In the genomic region with DNA sequence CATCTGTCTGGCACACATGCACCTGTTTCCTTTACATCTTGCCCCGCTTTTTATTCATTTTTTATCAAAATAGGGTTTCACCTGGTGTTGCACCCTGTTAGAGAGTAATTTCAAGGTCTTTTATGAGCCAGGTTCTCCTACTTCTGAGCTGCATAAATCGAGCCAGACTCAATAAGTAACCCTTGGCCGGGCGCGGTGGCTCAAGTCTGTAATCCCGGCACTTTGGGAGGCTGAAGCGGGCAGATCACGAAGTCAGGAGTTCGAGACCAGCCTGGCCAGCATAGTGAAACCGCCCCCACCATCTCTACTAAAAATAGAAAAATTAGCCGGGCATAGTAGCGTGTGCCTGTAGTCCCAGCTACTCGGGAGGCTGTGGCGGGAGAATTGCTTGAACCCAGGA, we compare ENCODE assay signal across 8 cellular contexts. TPM values are rescaled to one million over a fixed set of nuclear protein-coding genes. Genes with fewer than 3 reads are reported as not detected.
DNase-seq lines count a peak whose midpoint lies in the region; ATAC-seq, FAIRE-seq and TF ChIP-seq lines count a peak whose summit lies in the region.

No MANE protein-coding gene starts in this region.

- FAIRE-seq in bronchial epithelial cell (lab: Jason Lieb, UNC), result no peak

- intact Hi-C loops in heart left ventricle (cut with DNase I), result loop anchor here in 3 of 10 donors (1.0 to 5.0 kb wide), 4 partner anchors 25 to 70 kb away; a partner anchor contains a TSS
- intact Hi-C loops in Right ventricle myocardium inferior (cut with DNase I), result loop anchor here (5.0 kb wide), 1 partner anchor 70 kb away; a partner anchor contains a TSS
- intact Hi-C loops in uterus (cut with DNase I; ENCODE audit: low total_unique reads), result loop anchor here (10.0 kb wide), 1 partner anchor 103 kb away; a partner anchor contains a TSS

- H3K9me3 ChIP-seq in heart left ventricle (no peaks in the 10 kb centered on the region), mononuclear cell (ENCODE audit: low read depth, low read length) (no peaks in the 10 kb centered on the region), uterus (no peaks in the 10 kb centered on the region)

- H3K4me3 ChIP-seq in heart left ventricle, result peak overlapping the region in 11 of 12 donors; percentile 61 to 97 (median 83)
- H3K4me3 ChIP-seq in bronchial epithelial cell (ENCODE audit: low read depth, low read length), result peak overlapping the region; percentile 91
- H3K4me3 ChIP-seq in mononuclear cell (ENCODE audit: low read length), result peak overlapping the region; percentile 93
- H3K4me3 ChIP-seq in uterus, result peak overlapping the region; percentile 85 to 91

- TF ChIP-seq POLR2A in heart left ventricle (IDR thresholded peaks at IDR 0.05), result no peak
- TF ChIP-seq POLR2A in uterus (IDR thresholded peaks at IDR 0.05), result no peak

- 71 to 76% (median 74%) methylated on average over 14 of the region's 14 CpGs for WGBS in heart left ventricle, 4 donors

- peaks cover 0 to 16% (median 9%) of the 10 kb centered on the region in 12 donors for H3K4me1 ChIP-seq in heart left ventricle
- peaks cover 14% of the 10 kb centered on the region for H3K4me1 ChIP-seq in mononuclear cell (ENCODE audit: insufficient read depth, low read length)
- peaks cover 0 to 4% of the 10 kb centered on the region in 2 donors for H3K4me1 ChIP-seq in uterus

- DNase-seq in heart left ventricle (no peak), Right ventricle myocardium inferior (ENCODE audit: missing footprints) (no peak), bronchial epithelial cell (ENCODE audit: low read depth) (no peak), uterus (no peak), HPDE6-E6E7 (ENCODE audit: extremely low spot score) (no peak), OCI-M2 (lab: John Stamatoyannopoulos, UW; ENCODE audit: unreplicated experiment) (no peak)

- H3K36me3 ChIP-seq in heart left ventricle (no peaks in the 10 kb centered on the region), bronchial epithelial cell (ENCODE audit: control insufficient read depth, insufficient read depth, low read length) (no peaks in the 10 kb centered on the region), uterus (no peaks in the 10 kb centered on the region)

- peak overlapping the region; percentile 58 to 100 (median 98) for H3K27ac ChIP-seq in heart left ventricle
- peak overlapping the region; percentile 98 for H3K27ac ChIP-seq in uterus

- H3K27me3 ChIP-seq in heart left ventricle (no peaks in the 10 kb centered on the region), bronchial epithelial cell (ENCODE audit: control insufficient read depth, insufficient read depth, low read length) (no peaks in the 10 kb centered on the region), mononuclear cell (ENCODE audit: insufficient read depth, low read length) (no peaks in the 10 kb centered on the region), uterus (no peaks in the 10 kb centered on the region)

- no peak for ATAC-seq in heart left ventricle
- ATAC-seq in Right ventricle myocardium inferior, result no peak
- ATAC-seq in GM19467 (IDR thresholded peaks at IDR 0.05; ENCODE audit: unreplicated experiment), result no peak

- TF ChIP-seq CTCF in heart left ventricle (IDR thresholded peaks at IDR 0.05) (no peak), bronchial epithelial cell (IDR thresholded peaks at IDR 0.05; ENCODE audit: insufficient read depth, low read length, severe bottlenecking) (no peak), uterus (IDR thresholded peaks at IDR 0.05) (no peak)

RNA-seq across cellular contexts. Expression of a gene that starts 1.0 kb away (rescaled TPM):
- total RNA-seq in heart left ventricle (100 to 1,000 TPM in 8 of 9 donors, 10 to 100 TPM in 1; 98.3 to 186 (median 113) TPM), Right ventricle myocardium inferior (164 TPM), bronchial epithelial cell (8.7 and 11.8 TPM in 2 replicates), mononuclear cell (6.0 TPM), uterus (10 to 100 TPM in 2 of 4 donors, 1 to 10 TPM in 2; 4.1 to 16.1 (median 9.4) TPM)
- polyA plus RNA-seq in heart left ventricle, result 100 to 1,000 TPM in 1 of 2 donors, 10 to 100 TPM in 1; 60.9 to 181 TPM
